Comparison of ENCODE assay signal across 24 cellular contexts in genomic region chr9:13716620-13717019, GRCh38.
A peak's percentile ranks its signal among the peaks of the same experiment; 100 is the strongest.
DNase-seq lines count a peak whose midpoint lies in the region; ATAC-seq and TF ChIP-seq lines count a peak whose summit lies in the region.
"Had no signal": no experiment of that assay in that cellular context is flagged by ENCODE, and none has a peak within 500 bp of the region (broad histone marks: within the 10 kb centered on the region; RNA-seq: fewer than 3 reads in every experiment).

No MANE protein-coding gene starts in this region.

- POLR2A ChIA-PET in T-cell (lab: Charles Lee): no interaction called here

- peaks cover 0 to 6% (median 0%) of the 10 kb centered on the region in 3 donors for H3K9me3 Mint-ChIP-seq in T-cell

- H3K9me2 ChIP-seq in hepatocyte (replicated peaks; ENCODE audit: insufficient read depth): no peaks in the 10 kb centered on the region

- no peaks in the 10 kb centered on the region for H3K4me1 Mint-ChIP-seq in T-cell
- H3K4me1 Mint-ChIP-seq: activated CD8-positive, alpha-beta memory T cell treated with anti-CD3 and anti-CD28 coated beads, Interleukin-2, amount 10 ng/mL, durations not matched to agents 7 days and 5 days had no signal

- TF ChIP-seq CTCF in heart left ventricle (IDR thresholded peaks at IDR 0.05): no peak
- TF ChIP-seq CTCF in hepatocyte (IDR thresholded peaks at IDR 0.05; ENCODE audit: poor library complexity): no peak
- no peak for TF ChIP-seq CTCF in smooth muscle cell (IDR thresholded peaks at IDR 0.05; ENCODE audit: borderline replicate concordance, insufficient read depth, poor library complexity, severe bottlenecking)
- no peak for TF ChIP-seq CTCF in tibial artery (IDR thresholded peaks at IDR 0.05)

- DNase-seq in Right ventricle myocardium superior: no peak
- DNase-seq in heart left ventricle: no peak
- DNase-seq in astrocyte of the hippocampus (ENCODE audit: low read depth, low spot score): peak; percentile 12
- DNase-seq in hepatocyte (ENCODE audit: low spot score): no peak
- DNase-seq in smooth muscle cell (lab: John Stamatoyannopoulos, UW; ENCODE audit: unreplicated experiment): no peak
- DNase-seq in tibial artery: no peak
- DNase-seq in NCI-H1436 treated with DMSO at 0.1 percent for 48 hours (lab: John Stamatoyannopoulos, UW): no peak
- DNase-seq in T-cell: no peak
- DNase-seq: 8988T; activated CD4-positive, CD25-positive, alpha-beta regulatory T cell; activated CD8-positive, alpha-beta memory T cell treated with anti-CD3 and anti-CD28 coated beads, Interleukin-2, amount 10 ng/mL, durations not matched to agents 7 days and 5 days; activated T-cell treated with anti-CD3 and anti-CD28 coated beads, Interleukin-2, amount 50 U/mL, for 48 hours; CD4-positive, alpha-beta T cell; foreskin fibroblast; H7; head of caudate nucleus; NCI-H1105 treated with DMSO at 0.1 percent for 48 hours; NCI-H2029 treated with DMSO at 0.1 percent for 48 hours; NCI-H2227 treated with DMSO at 0.1 percent for 48 hours; NCI-H82; stimulated activated naive CD8-positive, alpha-beta T cell treated with anti-CD3 and anti-CD28 coated beads, Interleukin-15, Interleukin-2, amounts not matched to agents 100 U/mL and 50 U/mL, for 24 hours; T-helper 9 cell; thyroid gland had no signal

- H3F3A ChIP-seq in smooth muscle cell (ENCODE audit: low read depth): no peaks in the 10 kb centered on the region

- H3K27me3 Mint-ChIP-seq in T-cell: no peaks in the 10 kb centered on the region
- H3K27me3 Mint-ChIP-seq: activated CD8-positive, alpha-beta memory T cell treated with anti-CD3 and anti-CD28 coated beads, Interleukin-2, amount 10 ng/mL, durations not matched to agents 7 days and 5 days; CD4-positive, alpha-beta T cell; progenitor cell of endocrine pancreas had no signal

- H3K4me1 ChIP-seq in heart left ventricle: peaks cover 0 to 36% (median 14%) of the 10 kb centered on the region in 12 donors
- H3K4me1 ChIP-seq in hepatocyte (ENCODE audit: insufficient read depth): peaks cover 17% of the 10 kb centered on the region
- no peaks in the 10 kb centered on the region for H3K4me1 ChIP-seq in smooth muscle cell (ENCODE audit: low read depth)
- peaks cover 0 to 47% (median 30%) of the 10 kb centered on the region in 4 donors for H3K4me1 ChIP-seq in tibial artery

- CTCF ChIA-PET in T-cell (lab: Charles Lee): no interaction called here

- no peak overlapping the region for H3K4me3 ChIP-seq in heart left ventricle
- H3K4me3 ChIP-seq in hepatocyte: no peak overlapping the region
- H3K4me3 ChIP-seq in smooth muscle cell: no peak overlapping the region
- H3K4me3 ChIP-seq in tibial artery: no peak overlapping the region
- H3K4me3 ChIP-seq: thyroid gland had no signal

- no peaks in the 10 kb centered on the region for H3K27me3 ChIP-seq in heart left ventricle
- no peaks in the 10 kb centered on the region for H3K27me3 ChIP-seq in hepatocyte
- no peaks in the 10 kb centered on the region for H3K27me3 ChIP-seq in smooth muscle cell (ENCODE audit: low read depth)
- H3K27me3 ChIP-seq in tibial artery: no peaks in the 10 kb centered on the region
- H3K27me3 ChIP-seq: thyroid gland had no signal

- H2AFZ ChIP-seq in hepatocyte (no peak overlapping the region), smooth muscle cell (ENCODE audit: low read depth) (peak overlapping the region; percentile 37)

- H4K20me1 ChIP-seq in hepatocyte (ENCODE audit: insufficient read depth, poor library complexity, severe bottlenecking) (no peaks in the 10 kb centered on the region), smooth muscle cell (ENCODE audit: low read depth) (no peaks in the 10 kb centered on the region)

- peak overlapping the region in 4 of 12 donors; percentile 4 to 32 (median 18) for H3K27ac ChIP-seq in heart left ventricle
- peak overlapping the region; percentile 2 for H3K27ac ChIP-seq in hepatocyte
- no peak overlapping the region for H3K27ac ChIP-seq in smooth muscle cell (ENCODE audit: low read depth)
- peak overlapping the region in 1 of 2 donors; percentile 13 for H3K27ac ChIP-seq in tibial artery
- H3K27ac ChIP-seq: thyroid gland had no signal

- WGBS in heart left ventricle, 4 donors: 55 to 72% (median 67%) methylated on average over 3 of the region's 3 CpGs
- WGBS in hepatocyte (ENCODE audit: low lambda C conversion rate, missing lambda C conversion rate): 72% methylated on average over 3 of the region's 3 CpGs
- WGBS in smooth muscle cell (ENCODE audit: low lambda C conversion rate): 56% methylated on average over 3 of the region's 3 CpGs

- TF ChIP-seq POLR2A in heart left ventricle (IDR thresholded peaks at IDR 0.05): no peak

- no peak overlapping the region for H3K9ac ChIP-seq in smooth muscle cell (ENCODE audit: low read depth)

- H3K79me2 ChIP-seq in hepatocyte (no peaks in the 10 kb centered on the region), smooth muscle cell (ENCODE audit: low read depth) (no peaks in the 10 kb centered on the region)

- H3K36me3 Mint-ChIP-seq in T-cell: no peaks in the 10 kb centered on the region
- H3K36me3 Mint-ChIP-seq: activated CD8-positive, alpha-beta memory T cell treated with anti-CD3 and anti-CD28 coated beads, Interleukin-2, amount 10 ng/mL, durations not matched to agents 7 days and 5 days had no signal

- H3K9me3 ChIP-seq in heart left ventricle (peaks cover 0 to 3% (median 0%) of the 10 kb centered on the region in 12 donors), hepatocyte (ENCODE audit: low read depth) (no peaks in the 10 kb centered on the region), smooth muscle cell (replicated peaks; ENCODE audit: low read depth) (no peaks in the 10 kb centered on the region), tibial artery (no peaks in the 10 kb centered on the region)
- H3K9me3 ChIP-seq: thyroid gland had no signal

- intact Hi-C loops in Right ventricle myocardium superior (cut with DNase I) (no loop called here), heart left ventricle (cut with DNase I) (loop anchor here in 2 of 10 donors (5.0 to 10.0 kb wide), 3 partner anchors 68 to 146 kb away; no protein-coding TSS in a partner anchor), tibial artery (cut with DNase I; ENCODE audit: low total_unique reads) (no loop called here)

- no peaks in the 10 kb centered on the region for H3K36me3 ChIP-seq in heart left ventricle
- no peaks in the 10 kb centered on the region for H3K36me3 ChIP-seq in hepatocyte (replicated peaks; ENCODE audit: insufficient read depth, low read depth)
- no peaks in the 10 kb centered on the region for H3K36me3 ChIP-seq in smooth muscle cell (ENCODE audit: low read depth)
- H3K36me3 ChIP-seq in tibial artery: no peaks in the 10 kb centered on the region
- H3K36me3 ChIP-seq: thyroid gland had no signal

- H3K4me2 ChIP-seq in hepatocyte: no peak overlapping the region
- H3K4me2 ChIP-seq in smooth muscle cell: no peak overlapping the region

- no peak overlapping the region for H3K4me3 Mint-ChIP-seq in T-cell
- H3K4me3 Mint-ChIP-seq: activated CD8-positive, alpha-beta memory T cell treated with anti-CD3 and anti-CD28 coated beads, Interleukin-2, amount 10 ng/mL, durations not matched to agents 7 days and 5 days; CD4-positive, alpha-beta T cell had no signal

- ATAC-seq in Right ventricle myocardium superior (ENCODE audit: poor library complexity): peak; percentile 32
- no peak for ATAC-seq in heart left ventricle
- ATAC-seq in T-cell (replicated peaks in 1 of 4): no peak
- ATAC-seq: activated CD8-positive, alpha-beta memory T cell treated with anti-CD3 and anti-CD28 coated beads, Interleukin-2, amount 10 ng/mL, durations not matched to agents 7 days and 5 days; stimulated activated naive CD8-positive, alpha-beta T cell treated with anti-CD3 and anti-CD28 coated beads, Interleukin-15, Interleukin-2, amounts not matched to agents 100 U/mL and 50 U/mL, for 24 hours had no signal

- no peak overlapping the region for H3K27ac Mint-ChIP-seq in T-cell
- H3K27ac Mint-ChIP-seq: activated CD8-positive, alpha-beta memory T cell treated with anti-CD3 and anti-CD28 coated beads, Interleukin-2, amount 10 ng/mL, durations not matched to agents 7 days and 5 days; CD4-positive, alpha-beta T cell; progenitor cell of endocrine pancreas had no signal
